17 cellular contexts compared by ENCODE assay signal in genomic region chr3:127090218-127091160, GRCh38.
"Had no signal": no experiment of that assay in that cellular context is flagged by ENCODE, and none has a peak within 500 bp of the region (broad histone marks: within the 10 kb centered on the region; RNA-seq: fewer than 3 reads in every experiment).

No MANE protein-coding gene starts in this region.

- H3K4me1 Mint-ChIP-seq: activated naive CD8-positive, alpha-beta T cell treated with anti-CD3 and anti-CD28 coated beads for 36 hours; naive B cell had no signal

- H3K27ac ChIP-seq: coronary artery, esophagus squamous epithelium, gastroesophageal sphincter, tibial artery had no signal

- H3K4me3 ChIP-seq: coronary artery, esophagus squamous epithelium, gastroesophageal sphincter, lung, tibial artery had no signal

- H3K36me3 ChIP-seq: esophagus squamous epithelium, gastroesophageal sphincter, tibial artery had no signal

- H3K27ac Mint-ChIP-seq: activated naive CD8-positive, alpha-beta T cell treated with anti-CD3 and anti-CD28 coated beads for 36 hours; activated T-helper 2 cell treated with anti-CD3 and anti-CD28 coated beads, Interferon-gamma antibody, Interleukin-2, Interleukin-4, amounts not matched to agents 10 μg/mL and 5 μg/mL and 100 μg/mL, durations not matched to agents 14 hours and 24 hours and 36 hours had no signal

- H3K4me1 ChIP-seq: esophagus squamous epithelium had no signal

- H3K9me3 ChIP-seq: tibial artery had no signal

- H3K36me3 Mint-ChIP-seq: activated naive CD8-positive, alpha-beta T cell treated with anti-CD3 and anti-CD28 coated beads for 36 hours; naive B cell had no signal

- H3K4me3 Mint-ChIP-seq: activated naive CD8-positive, alpha-beta T cell treated with anti-CD3 and anti-CD28 coated beads for 36 hours; naive B cell had no signal

- H3K9me3 Mint-ChIP-seq: activated T-helper 2 cell treated with anti-CD3 and anti-CD28 coated beads, Interferon-gamma antibody, Interleukin-2, Interleukin-4, amounts not matched to agents 10 μg/mL and 5 μg/mL and 100 μg/mL, durations not matched to agents 14 hours and 24 hours and 36 hours had no signal

- H3K27me3 Mint-ChIP-seq: progenitor cell of endocrine pancreas had no signal

- DNase-seq: activated naive CD4-positive, alpha-beta T cell; activated naive CD8-positive, alpha-beta T cell treated with anti-CD3 and anti-CD28 coated beads for 36 hours; activated T-cell treated with anti-CD3 and anti-CD28 coated beads, Interleukin-2, amount 50 U/mL, for 1 hour; amniotic stem cell; esophagus squamous epithelium; hypothalamus; naive B cell; stimulated activated CD4-positive, alpha-beta T cell treated with anti-CD3 and anti-CD28 coated beads, Interleukin-4, amount 100 ng/mL, for 24 hours; stimulated activated naive CD4-positive, alpha-beta T cell treated with Interleukin-2 at 50 U/mL for 16 hours; substantia nigra; T-helper 1 cell; tibial artery had no signal
